1 cellular context compared by ENCODE assay signal in the genomic region with DNA sequence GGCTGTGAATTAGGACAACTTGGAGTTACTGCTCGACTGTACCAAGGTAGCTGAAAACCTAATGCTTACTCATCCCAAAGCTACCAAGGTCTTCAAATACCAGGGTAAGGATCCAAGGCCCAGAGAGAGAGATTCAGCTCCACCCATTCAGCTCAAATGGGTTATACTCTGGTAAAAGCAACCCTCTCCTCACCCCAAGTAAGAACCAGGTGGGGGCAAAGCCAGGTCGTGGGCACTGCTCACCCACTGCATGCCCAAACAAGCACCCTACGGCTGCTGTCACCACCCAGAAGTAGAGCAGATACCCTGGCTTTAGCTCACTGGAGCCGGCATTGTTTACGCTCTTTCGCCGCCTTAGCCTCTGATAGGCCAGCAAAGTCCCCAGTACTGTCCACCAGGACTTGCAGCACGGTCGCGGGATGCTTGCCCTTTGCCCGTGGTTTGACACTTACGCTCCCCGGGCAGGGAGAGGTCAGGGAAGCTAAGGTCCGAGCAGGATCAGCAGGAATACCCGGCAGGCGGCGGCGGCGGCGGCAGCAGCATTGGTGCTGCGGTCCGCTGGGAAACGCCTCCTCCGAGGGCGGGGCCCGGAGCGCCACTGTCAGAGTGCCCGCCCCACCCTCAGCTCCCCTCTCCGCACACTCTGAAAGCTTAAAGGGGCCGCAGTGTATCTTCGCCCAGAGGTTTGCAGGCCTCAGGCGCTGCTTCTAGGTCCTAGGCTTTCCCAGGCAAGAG.
TF ChIP-seq lines count a peak whose summit lies in the region.

No MANE protein-coding gene starts in this region.

TF ChIP-seq in HepG2, 621 proteins besides CTCF, POLR2A, EP300 and RAD21 (continued from another document and continues in another):
- TF ChIP-seq, protein P1, sequence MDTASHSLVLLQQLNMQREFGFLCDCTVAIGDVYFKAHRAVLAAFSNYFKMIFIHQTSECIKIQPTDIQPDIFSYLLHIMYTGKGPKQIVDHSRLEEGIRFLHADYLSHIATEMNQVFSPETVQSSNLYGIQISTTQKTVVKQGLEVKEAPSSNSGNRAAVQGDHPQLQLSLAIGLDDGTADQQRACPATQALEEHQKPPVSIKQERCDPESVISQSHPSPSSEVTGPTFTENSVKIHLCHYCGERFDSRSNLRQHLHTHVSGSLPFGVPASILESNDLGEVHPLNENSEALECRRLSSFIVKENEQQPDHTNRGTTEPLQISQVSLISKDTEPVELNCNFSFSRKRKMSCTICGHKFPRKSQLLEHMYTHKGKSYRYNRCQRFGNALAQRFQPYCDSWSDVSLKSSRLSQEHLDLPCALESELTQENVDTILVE (CRISPR knock-in tag; IDR thresholded peaks at IDR 0.05): peak; percentile 77
- no peak for TF ChIP-seq HOXD1 (CRISPR knock-in tag; IDR thresholded peaks at IDR 0.05)
- TF ChIP-seq SMAD9 (CRISPR knock-in tag; IDR thresholded peaks at IDR 0.05): no peak
- no peak for TF ChIP-seq SRSF9 (IDR thresholded peaks at IDR 0.05; ENCODE audit: borderline replicate concordance, insufficient read depth, low read depth, low read length, poor library complexity, severe bottlenecking)
- no peak for TF ChIP-seq DMAP1 (CRISPR knock-in tag; IDR thresholded peaks at IDR 0.05)
- no peak for TF ChIP-seq LCORL (IDR thresholded peaks at IDR 0.05)
- peak; percentile 91 for TF ChIP-seq LCORL (CRISPR knock-in tag; IDR thresholded peaks at IDR 0.05)
- no peak for TF ChIP-seq MAF1 (CRISPR knock-in tag; IDR thresholded peaks at IDR 0.05; ENCODE audit: borderline replicate concordance)
- TF ChIP-seq, protein P2, sequence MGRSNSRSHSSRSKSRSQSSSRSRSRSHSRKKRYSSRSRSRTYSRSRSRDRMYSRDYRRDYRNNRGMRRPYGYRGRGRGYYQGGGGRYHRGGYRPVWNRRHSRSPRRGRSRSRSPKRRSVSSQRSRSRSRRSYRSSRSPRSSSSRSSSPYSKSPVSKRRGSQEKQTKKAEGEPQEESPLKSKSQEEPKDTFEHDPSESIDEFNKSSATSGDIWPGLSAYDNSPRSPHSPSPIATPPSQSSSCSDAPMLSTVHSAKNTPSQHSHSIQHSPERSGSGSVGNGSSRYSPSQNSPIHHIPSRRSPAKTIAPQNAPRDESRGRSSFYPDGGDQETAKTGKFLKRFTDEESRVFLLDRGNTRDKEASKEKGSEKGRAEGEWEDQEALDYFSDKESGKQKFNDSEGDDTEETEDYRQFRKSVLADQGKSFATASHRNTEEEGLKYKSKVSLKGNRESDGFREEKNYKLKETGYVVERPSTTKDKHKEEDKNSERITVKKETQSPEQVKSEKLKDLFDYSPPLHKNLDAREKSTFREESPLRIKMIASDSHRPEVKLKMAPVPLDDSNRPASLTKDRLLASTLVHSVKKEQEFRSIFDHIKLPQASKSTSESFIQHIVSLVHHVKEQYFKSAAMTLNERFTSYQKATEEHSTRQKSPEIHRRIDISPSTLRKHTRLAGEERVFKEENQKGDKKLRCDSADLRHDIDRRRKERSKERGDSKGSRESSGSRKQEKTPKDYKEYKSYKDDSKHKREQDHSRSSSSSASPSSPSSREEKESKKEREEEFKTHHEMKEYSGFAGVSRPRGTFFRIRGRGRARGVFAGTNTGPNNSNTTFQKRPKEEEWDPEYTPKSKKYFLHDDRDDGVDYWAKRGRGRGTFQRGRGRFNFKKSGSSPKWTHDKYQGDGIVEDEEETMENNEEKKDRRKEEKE (IDR thresholded peaks at IDR 0.05): no peak
- no peak for TF ChIP-seq TOPORS (CRISPR knock-in tag; IDR thresholded peaks at IDR 0.05)
- TF ChIP-seq ZSCAN31 (CRISPR knock-in tag; IDR thresholded peaks at IDR 0.05; ENCODE audit: low read depth): no peak
- TF ChIP-seq NAIF1 (CRISPR knock-in tag; IDR thresholded peaks at IDR 0.05; ENCODE audit: borderline replicate concordance): no peak
- TF ChIP-seq, protein P3, sequence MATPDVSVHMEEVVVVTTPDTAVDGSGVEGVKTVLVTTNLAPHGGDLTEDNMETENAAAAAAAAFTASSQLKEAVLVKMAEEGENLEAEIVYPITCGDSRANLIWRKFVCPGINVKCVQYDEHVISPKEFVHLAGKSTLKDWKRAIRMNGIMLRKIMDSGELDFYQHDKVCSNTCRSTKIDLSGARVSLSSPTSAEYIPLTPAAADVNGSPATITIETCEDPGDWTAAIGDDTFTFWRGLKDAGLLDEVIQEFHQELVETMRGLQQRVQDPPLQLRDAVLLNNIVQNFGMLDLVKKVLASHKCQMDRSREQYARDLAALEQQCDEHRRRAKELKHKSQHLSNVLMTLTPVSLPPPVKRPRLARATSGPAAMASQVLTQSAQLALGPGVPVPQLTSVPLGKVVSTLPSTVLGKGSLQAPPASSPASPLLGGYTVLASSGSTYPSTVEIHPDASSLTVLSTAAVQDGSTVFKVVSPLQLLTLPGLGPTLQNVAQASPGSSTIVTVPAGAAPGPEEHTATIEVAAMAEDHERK (CRISPR knock-in tag; IDR thresholded peaks at IDR 0.05; ENCODE audit: low read depth): no peak
- TF ChIP-seq, protein P4, sequence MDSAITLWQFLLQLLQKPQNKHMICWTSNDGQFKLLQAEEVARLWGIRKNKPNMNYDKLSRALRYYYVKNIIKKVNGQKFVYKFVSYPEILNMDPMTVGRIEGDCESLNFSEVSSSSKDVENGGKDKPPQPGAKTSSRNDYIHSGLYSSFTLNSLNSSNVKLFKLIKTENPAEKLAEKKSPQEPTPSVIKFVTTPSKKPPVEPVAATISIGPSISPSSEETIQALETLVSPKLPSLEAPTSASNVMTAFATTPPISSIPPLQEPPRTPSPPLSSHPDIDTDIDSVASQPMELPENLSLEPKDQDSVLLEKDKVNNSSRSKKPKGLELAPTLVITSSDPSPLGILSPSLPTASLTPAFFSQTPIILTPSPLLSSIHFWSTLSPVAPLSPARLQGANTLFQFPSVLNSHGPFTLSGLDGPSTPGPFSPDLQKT (CRISPR knock-in tag; IDR thresholded peaks at IDR 0.05; ENCODE audit: borderline replicate concordance): no peak
- TF ChIP-seq TCF7L2 (IDR thresholded peaks at IDR 0.05; ENCODE audit: low read depth, low read length): no peak
- TF ChIP-seq, protein P5, sequence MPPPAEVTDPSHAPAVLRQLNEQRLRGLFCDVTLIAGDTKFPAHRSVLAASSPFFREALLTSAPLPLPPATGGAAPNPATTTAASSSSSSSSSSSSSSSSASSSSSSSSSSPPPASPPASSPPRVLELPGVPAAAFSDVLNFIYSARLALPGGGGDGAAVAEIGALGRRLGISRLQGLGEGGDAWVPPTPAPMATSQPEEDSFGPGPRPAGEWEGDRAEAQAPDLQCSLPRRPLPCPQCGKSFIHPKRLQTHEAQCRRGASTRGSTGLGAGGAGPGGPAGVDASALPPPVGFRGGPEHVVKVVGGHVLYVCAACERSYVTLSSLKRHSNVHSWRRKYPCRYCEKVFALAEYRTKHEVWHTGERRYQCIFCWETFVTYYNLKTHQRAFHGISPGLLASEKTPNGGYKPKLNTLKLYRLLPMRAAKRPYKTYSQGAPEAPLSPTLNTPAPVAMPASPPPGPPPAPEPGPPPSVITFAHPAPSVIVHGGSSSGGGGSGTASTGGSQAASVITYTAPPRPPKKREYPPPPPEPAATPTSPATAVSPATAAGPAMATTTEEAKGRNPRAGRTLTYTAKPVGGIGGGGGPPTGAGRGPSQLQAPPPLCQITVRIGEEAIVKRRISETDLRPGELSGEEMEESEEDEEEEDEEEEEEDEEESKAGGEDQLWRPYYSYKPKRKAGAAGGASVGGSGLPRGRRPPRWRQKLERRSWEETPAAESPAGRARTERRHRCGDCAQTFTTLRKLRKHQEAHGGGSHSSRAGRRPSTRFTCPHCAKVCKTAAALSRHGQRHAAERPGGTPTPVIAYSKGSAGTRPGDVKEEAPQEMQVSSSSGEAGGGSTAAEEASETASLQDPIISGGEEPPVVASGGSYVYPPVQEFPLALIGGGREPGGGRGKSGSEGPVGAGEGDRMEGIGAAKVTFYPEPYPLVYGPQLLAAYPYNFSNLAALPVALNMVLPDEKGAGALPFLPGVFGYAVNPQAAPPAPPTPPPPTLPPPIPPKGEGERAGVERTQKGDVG (CRISPR knock-in tag; IDR thresholded peaks at IDR 0.05; ENCODE audit: borderline replicate concordance): no peak
- no peak for TF ChIP-seq ZNF225 (CRISPR knock-in tag; IDR thresholded peaks at IDR 0.05)
- TF ChIP-seq ZNF792 (CRISPR knock-in tag; IDR thresholded peaks at IDR 0.05): peak; percentile 64; the same call in 1 of the 2 replicates
- no peak for TF ChIP-seq WIZ (CRISPR knock-in tag; IDR thresholded peaks at IDR 0.05)
- TF ChIP-seq, protein P6, sequence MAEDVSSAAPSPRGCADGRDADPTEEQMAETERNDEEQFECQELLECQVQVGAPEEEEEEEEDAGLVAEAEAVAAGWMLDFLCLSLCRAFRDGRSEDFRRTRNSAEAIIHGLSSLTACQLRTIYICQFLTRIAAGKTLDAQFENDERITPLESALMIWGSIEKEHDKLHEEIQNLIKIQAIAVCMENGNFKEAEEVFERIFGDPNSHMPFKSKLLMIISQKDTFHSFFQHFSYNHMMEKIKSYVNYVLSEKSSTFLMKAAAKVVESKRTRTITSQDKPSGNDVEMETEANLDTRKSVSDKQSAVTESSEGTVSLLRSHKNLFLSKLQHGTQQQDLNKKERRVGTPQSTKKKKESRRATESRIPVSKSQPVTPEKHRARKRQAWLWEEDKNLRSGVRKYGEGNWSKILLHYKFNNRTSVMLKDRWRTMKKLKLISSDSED (CRISPR knock-in tag; IDR thresholded peaks at IDR 0.05): no peak
- TF ChIP-seq RFXANK (CRISPR knock-in tag; IDR thresholded peaks at IDR 0.05): no peak
- TF ChIP-seq SRSF1 (optimal IDR thresholded peaks at IDR 0.05; ENCODE audit: low read depth, low read length): no peak
- TF ChIP-seq, protein P7, sequence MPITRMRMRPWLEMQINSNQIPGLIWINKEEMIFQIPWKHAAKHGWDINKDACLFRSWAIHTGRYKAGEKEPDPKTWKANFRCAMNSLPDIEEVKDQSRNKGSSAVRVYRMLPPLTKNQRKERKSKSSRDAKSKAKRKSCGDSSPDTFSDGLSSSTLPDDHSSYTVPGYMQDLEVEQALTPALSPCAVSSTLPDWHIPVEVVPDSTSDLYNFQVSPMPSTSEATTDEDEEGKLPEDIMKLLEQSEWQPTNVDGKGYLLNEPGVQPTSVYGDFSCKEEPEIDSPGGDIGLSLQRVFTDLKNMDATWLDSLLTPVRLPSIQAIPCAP (CRISPR knock-in tag; IDR thresholded peaks at IDR 0.05; ENCODE audit: low read depth): no peak
- no peak for TF ChIP-seq FIP1L1 (IDR thresholded peaks at IDR 0.05; ENCODE audit: borderline replicate concordance, insufficient read depth, low read depth, low read length)
- TF ChIP-seq ATAD3A (CRISPR knock-in tag; IDR thresholded peaks at IDR 0.05): no peak
- TF ChIP-seq, protein P8, sequence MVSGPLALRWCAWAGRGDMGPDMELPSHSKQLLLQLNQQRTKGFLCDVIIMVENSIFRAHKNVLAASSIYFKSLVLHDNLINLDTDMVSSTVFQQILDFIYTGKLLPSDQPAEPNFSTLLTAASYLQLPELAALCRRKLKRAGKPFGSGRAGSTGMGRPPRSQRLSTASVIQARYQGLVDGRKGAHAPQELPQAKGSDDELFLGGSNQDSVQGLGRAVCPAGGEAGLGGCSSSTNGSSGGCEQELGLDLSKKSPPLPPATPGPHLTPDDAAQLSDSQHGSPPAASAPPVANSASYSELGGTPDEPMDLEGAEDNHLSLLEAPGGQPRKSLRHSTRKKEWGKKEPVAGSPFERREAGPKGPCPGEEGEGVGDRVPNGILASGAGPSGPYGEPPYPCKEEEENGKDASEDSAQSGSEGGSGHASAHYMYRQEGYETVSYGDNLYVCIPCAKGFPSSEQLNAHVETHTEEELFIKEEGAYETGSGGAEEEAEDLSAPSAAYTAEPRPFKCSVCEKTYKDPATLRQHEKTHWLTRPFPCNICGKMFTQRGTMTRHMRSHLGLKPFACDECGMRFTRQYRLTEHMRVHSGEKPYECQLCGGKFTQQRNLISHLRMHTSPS (CRISPR knock-in tag; IDR thresholded peaks at IDR 0.05; ENCODE audit: low read depth): no peak; the same call in 1 of the 2 replicates
- TF ChIP-seq, protein P9, sequence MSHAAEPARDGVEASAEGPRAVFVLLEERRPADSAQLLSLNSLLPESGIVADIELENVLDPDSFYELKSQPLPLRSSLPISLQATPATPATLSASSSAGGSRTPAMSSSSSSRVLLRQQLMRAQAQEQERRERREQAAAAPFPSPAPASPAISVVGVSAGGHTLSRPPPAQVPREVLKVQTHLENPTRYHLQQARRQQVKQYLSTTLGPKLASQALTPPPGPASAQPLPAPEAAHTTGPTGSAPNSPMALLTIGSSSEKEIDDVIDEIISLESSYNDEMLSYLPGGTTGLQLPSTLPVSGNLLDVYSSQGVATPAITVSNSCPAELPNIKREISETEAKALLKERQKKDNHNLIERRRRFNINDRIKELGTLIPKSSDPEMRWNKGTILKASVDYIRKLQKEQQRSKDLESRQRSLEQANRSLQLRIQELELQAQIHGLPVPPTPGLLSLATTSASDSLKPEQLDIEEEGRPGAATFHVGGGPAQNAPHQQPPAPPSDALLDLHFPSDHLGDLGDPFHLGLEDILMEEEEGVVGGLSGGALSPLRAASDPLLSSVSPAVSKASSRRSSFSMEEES (CRISPR knock-in tag; IDR thresholded peaks at IDR 0.05): peak; percentile 64
- TF ChIP-seq ZNF432 (CRISPR knock-in tag; IDR thresholded peaks at IDR 0.05; ENCODE audit: borderline replicate concordance): no peak
- no peak for TF ChIP-seq JUN (CRISPR knock-in tag; IDR thresholded peaks at IDR 0.05)
- no peak for TF ChIP-seq JDP2 (CRISPR knock-in tag; IDR thresholded peaks at IDR 0.05; ENCODE audit: borderline replicate concordance)
- TF ChIP-seq GABPB1 (CRISPR knock-in tag; IDR thresholded peaks at IDR 0.05): peak; percentile 74
- TF ChIP-seq ZNF878 (CRISPR knock-in tag; IDR thresholded peaks at IDR 0.05): no peak
- TF ChIP-seq HOXA3 (CRISPR knock-in tag; IDR thresholded peaks at IDR 0.05): peak; percentile 79
